Comparison of ENCODE assay signal across 17 cellular contexts in genomic region chr2:176066645-176067586, GRCh38. TPM values are rescaled to one million over a fixed set of nuclear protein-coding genes. Genes with fewer than 3 reads are reported as not detected.
DNase-seq lines count a peak whose midpoint lies in the region; FAIRE-seq and TF ChIP-seq lines count a peak whose summit lies in the region.
"Had no signal": no experiment of that assay in that cellular context is flagged by ENCODE, and none has a peak within 500 bp of the region (broad histone marks: within the 10 kb centered on the region; RNA-seq: fewer than 3 reads in every experiment).

No MANE protein-coding gene starts in this region.

- peaks cover 2% of the 10 kb centered on the region for H4K20me1 ChIP-seq in keratinocyte (ENCODE audit: control insufficient read depth, extremely low read depth, insufficient read depth, low read length)

- H3K36me3 Mint-ChIP-seq in chondrocyte (ENCODE audit: low read depth) = no peaks in the 10 kb centered on the region

- peaks cover 65% of the 10 kb centered on the region for H3K27me3 Mint-ChIP-seq in chondrocyte (ENCODE audit: low read depth)

- no peak overlapping the region for H3K4me3 Mint-ChIP-seq in chondrocyte (ENCODE audit: unreplicated experiment)
- H3K4me3 Mint-ChIP-seq: CD4-positive, alpha-beta T cell; stimulated activated naive CD8-positive, alpha-beta T cell treated with anti-CD3 and anti-CD28 coated beads, Interleukin-15, Interleukin-2, amounts not matched to agents 100 ng/mL and 50 ng/mL, for 24 hours had no signal

- no peaks in the 10 kb centered on the region for H3K9me3 ChIP-seq in keratinocyte (ENCODE audit: control insufficient read depth, low read depth, low read length)

- H3K4me2 ChIP-seq in keratinocyte (ENCODE audit: control insufficient read depth, extremely low read depth, insufficient read depth, low read depth, low read length) = peak overlapping the region; percentile 19

- H3K36me3 ChIP-seq in keratinocyte (ENCODE audit: control insufficient read depth in 2 of 2, extremely low read depth in 1 of 2, insufficient read depth in 2 of 2, low read length in 2 of 2) = no peaks in the 10 kb centered on the region

- dilution Hi-C loops in keratinocyte (cut with MboI; ENCODE audit: extremely low pct_ligation_motif_present, low sequenced_read_pairs) = no loop called here

- no peaks in the 10 kb centered on the region for H3K4me1 ChIP-seq in keratinocyte (ENCODE audit: control insufficient read depth, extremely low read depth, insufficient read depth, low read length)

- H3K27ac Mint-ChIP-seq in chondrocyte (ENCODE audit: unreplicated experiment) = no peak overlapping the region
- H3K27ac Mint-ChIP-seq: CD4-positive, alpha-beta T cell; stimulated activated naive CD8-positive, alpha-beta T cell treated with anti-CD3 and anti-CD28 coated beads, Interleukin-15, Interleukin-2, amounts not matched to agents 100 ng/mL and 50 ng/mL, for 24 hours had no signal

- DNase-seq in ELF-1 (ENCODE audit: low read depth, low spot score) (peak; percentile 38), choroid plexus epithelial cell (ENCODE audit: low read depth) (no peak), keratinocyte (ENCODE audit: low read depth, low spot score) (no peak), retina (peak; percentile 75), T-helper 2 cell (no peak), NCI-H2171 treated with DMSO at 0.1 percent for 48 hours (lab: John Stamatoyannopoulos, UW) (no peak), GDM1 (lab: John Stamatoyannopoulos, UW) (no peak), chondrocyte (ENCODE audit: low spot score) (no peak)
- DNase-seq: CD4-positive, alpha-beta T cell; foreskin melanocyte; HCEC 1CT; NCI-H2171 had no signal

- no peaks in the 10 kb centered on the region for H3K9me3 Mint-ChIP-seq in chondrocyte (ENCODE audit: low read depth)
- H3K9me3 Mint-ChIP-seq: CD4-positive, alpha-beta T cell; stimulated activated naive CD8-positive, alpha-beta T cell treated with anti-CD3 and anti-CD28 coated beads, Interleukin-15, Interleukin-2, amounts not matched to agents 100 ng/mL and 50 ng/mL, for 24 hours had no signal

- no peak overlapping the region for H3K9ac ChIP-seq in keratinocyte (ENCODE audit: control insufficient read depth, extremely low read depth, insufficient read depth, low read length)

- no peak overlapping the region for H3K27ac ChIP-seq in keratinocyte (ENCODE audit: control insufficient read depth, insufficient read depth, low read length)

- TF ChIP-seq CTCF in choroid plexus epithelial cell (conservative IDR thresholded peaks at IDR 0.05; ENCODE audit: low read depth, low read length) (no peak), keratinocyte (optimal IDR thresholded peaks at IDR 0.05 in 1 of 3, IDR thresholded peaks at IDR 0.05 in 1 of 3, conservative IDR thresholded peaks at IDR 0.05 in 1 of 3; ENCODE audit: extremely low read depth in 1 of 3, insufficient read depth in 2 of 3, low read length in 3 of 3) (no peak), chondrocyte (IDR thresholded peaks at IDR 0.05) (no peak)

- H3K4me3 ChIP-seq in choroid plexus epithelial cell (ENCODE audit: low read depth, low read length) (peak overlapping the region; percentile 8), keratinocyte (ENCODE audit: control insufficient read depth in 2 of 3, extremely low read depth in 1 of 3, insufficient read depth in 2 of 3, low read depth in 1 of 3, low read length in 3 of 3) (no peak overlapping the region)

- peaks cover 71% of the 10 kb centered on the region for H3K27me3 ChIP-seq in keratinocyte (ENCODE audit: control insufficient read depth, extremely low read depth, insufficient read depth, low read length)

- H3K4me1 Mint-ChIP-seq in chondrocyte (ENCODE audit: low read depth) = peaks cover 4% of the 10 kb centered on the region

- no peaks in the 10 kb centered on the region for H3K79me2 ChIP-seq in keratinocyte (ENCODE audit: control insufficient read depth, insufficient read depth, low read length)

- no peak for FAIRE-seq in keratinocyte (lab: Jason Lieb, UNC)
- FAIRE-seq: bronchial epithelial cell, RCC 7860 had no signal

- no peaks in the 10 kb centered on the region for H3K9me1 ChIP-seq in keratinocyte (ENCODE audit: control insufficient read depth, extremely low read depth, insufficient read depth, low read length)

- H2AFZ ChIP-seq in keratinocyte (ENCODE audit: control insufficient read depth, low read length) = no peak overlapping the region

RNA-seq across cellular contexts. Expression of gene EVX2, which starts 16.8 kb away (rescaled TPM):
- not detected in 3 replicates for polyA plus RNA-seq in keratinocyte
- polyA plus RNA-seq in keratinocyte (2011; ENCODE audit: low read depth) = not detected
- not detected in 2 replicates for polyA plus RNA-seq in keratinocyte (2011; cell fraction: cytosol; rRNA removed)
- not detected in 2 replicates for polyA plus RNA-seq in keratinocyte (2011; cell fraction: nucleus; rRNA removed)
- not detected in 2 replicates for polyA plus RNA-seq in keratinocyte (2012; ENCODE audit: low replicate concordance)
- polyA minus RNA-seq in keratinocyte = not detected in 3 replicates
- not detected for polyA minus RNA-seq in keratinocyte (2011; cell fraction: cytosol; rRNA and poly(A)+ RNA removed)
- not detected in 2 replicates for polyA minus RNA-seq in keratinocyte (2011; cell fraction: nucleus; rRNA and poly(A)+ RNA removed)
- total RNA-seq in chondrocyte = not detected in 3 replicates
- total RNA-seq: bronchial epithelial cell; CD4-positive, alpha-beta T cell; LHCN-M2; mononuclear cell had no signal

RNA-seq across cellular contexts. Expression of gene HOXD13, which starts 25.6 kb away (rescaled TPM):
- not detected in 3 replicates for polyA plus RNA-seq in keratinocyte
- polyA plus RNA-seq in keratinocyte (2011; ENCODE audit: low read depth) = not detected
- not detected in 2 replicates for polyA plus RNA-seq in keratinocyte (2011; cell fraction: cytosol; rRNA removed)
- not detected in 2 replicates for polyA plus RNA-seq in keratinocyte (2011; cell fraction: nucleus; rRNA removed)
- not detected in 2 replicates for polyA plus RNA-seq in keratinocyte (2012; ENCODE audit: low replicate concordance)
- not detected in 3 replicates for polyA minus RNA-seq in keratinocyte
- not detected for polyA minus RNA-seq in keratinocyte (2011; cell fraction: cytosol; rRNA and poly(A)+ RNA removed)
- not detected in 2 replicates for polyA minus RNA-seq in keratinocyte (2011; cell fraction: nucleus; rRNA and poly(A)+ RNA removed)
- total RNA-seq in chondrocyte = not detected in 3 replicates
- total RNA-seq: bronchial epithelial cell; CD4-positive, alpha-beta T cell; LHCN-M2; mononuclear cell had no signal

RNA-seq across cellular contexts. Expression of gene HOXD12, which starts 32.7 kb away (rescaled TPM):
- not detected in 3 replicates for polyA plus RNA-seq in keratinocyte
- polyA plus RNA-seq in keratinocyte (2011; ENCODE audit: low read depth) = not detected
- polyA plus RNA-seq in keratinocyte (2011; cell fraction: cytosol; rRNA removed) = not detected in 2 replicates
- polyA plus RNA-seq in keratinocyte (2011; cell fraction: nucleus; rRNA removed) = not detected in 2 replicates
- polyA plus RNA-seq in keratinocyte (2012; ENCODE audit: low replicate concordance) = not detected in 2 replicates
- polyA minus RNA-seq in keratinocyte = not detected in 3 replicates
- polyA minus RNA-seq in keratinocyte (2011; cell fraction: cytosol; rRNA and poly(A)+ RNA removed) = not detected
- not detected in 2 replicates for polyA minus RNA-seq in keratinocyte (2011; cell fraction: nucleus; rRNA and poly(A)+ RNA removed)
- total RNA-seq in chondrocyte = not detected in 3 replicates
- total RNA-seq: bronchial epithelial cell; CD4-positive, alpha-beta T cell; LHCN-M2; mononuclear cell had no signal

RNA-seq across cellular contexts. Expression of gene HOXD11, which starts 40.2 kb away (rescaled TPM):
- 0.08 TPM in 1 of 3 replicates, not detected in the others for polyA plus RNA-seq in keratinocyte
- not detected for polyA plus RNA-seq in keratinocyte (2011; ENCODE audit: low read depth)
- polyA plus RNA-seq in keratinocyte (2011; cell fraction: cytosol; rRNA removed) = not detected in 2 replicates
- not detected in 2 replicates for polyA plus RNA-seq in keratinocyte (2011; cell fraction: nucleus; rRNA removed)
- polyA plus RNA-seq in keratinocyte (2012; ENCODE audit: low replicate concordance) = 0.11 TPM in 1 of 2 replicates, not detected in the other
- polyA minus RNA-seq in keratinocyte = not detected in 3 replicates
- polyA minus RNA-seq in keratinocyte (2011; cell fraction: cytosol; rRNA and poly(A)+ RNA removed) = not detected
- polyA minus RNA-seq in keratinocyte (2011; cell fraction: nucleus; rRNA and poly(A)+ RNA removed) = not detected in 2 replicates
- not detected in 3 replicates for total RNA-seq in chondrocyte
- total RNA-seq: bronchial epithelial cell; CD4-positive, alpha-beta T cell; LHCN-M2; mononuclear cell had no signal

RNA-seq across cellular contexts. Expression of gene HOXD10, which starts 49.7 kb away (rescaled TPM):
- not detected in 3 replicates for polyA plus RNA-seq in keratinocyte
- not detected for polyA plus RNA-seq in keratinocyte (2011; ENCODE audit: low read depth)
- not detected in 2 replicates for polyA plus RNA-seq in keratinocyte (2011; cell fraction: cytosol; rRNA removed)
- 0.08 TPM in 1 of 2 replicates, not detected in the other for polyA plus RNA-seq in keratinocyte (2011; cell fraction: nucleus; rRNA removed)
- polyA plus RNA-seq in keratinocyte (2012; ENCODE audit: low replicate concordance) = not detected in 2 replicates
- not detected in 3 replicates for polyA minus RNA-seq in keratinocyte
- not detected for polyA minus RNA-seq in keratinocyte (2011; cell fraction: cytosol; rRNA and poly(A)+ RNA removed)
- not detected in 2 replicates for polyA minus RNA-seq in keratinocyte (2011; cell fraction: nucleus; rRNA and poly(A)+ RNA removed)
- total RNA-seq in chondrocyte = not detected in 3 replicates
- total RNA-seq: bronchial epithelial cell; CD4-positive, alpha-beta T cell; LHCN-M2; mononuclear cell had no signal

Comparison
In these comparisons a context has a peak if more than half of its experiments do, and no peak if none do; other contexts are left out.
1. DNase-seq: peak in ELF-1 (single experiment) and retina (single experiment); none in choroid plexus epithelial cell (single experiment), keratinocyte (single experiment), T-helper 2 cell (0 of 5), NCI-H2171 treated with DMSO at 0.1 percent for 48 hours (single experiment), GDM1 (single experiment) and chondrocyte (single experiment).